Comparison of ENCODE assay signal across 10 cellular contexts in genomic region chr14:20331048-20331613, GRCh38. TPM values are rescaled to one million over a fixed set of nuclear protein-coding genes. Genes with fewer than 3 reads are reported as not detected.
DNase-seq lines count a peak whose midpoint lies in the region; ATAC-seq and TF ChIP-seq lines count a peak whose summit lies in the region.
"Had no signal": no experiment of that assay in that cellular context is flagged by ENCODE, and none has a peak within 500 bp of the region (broad histone marks: within the 10 kb centered on the region; RNA-seq: fewer than 3 reads in every experiment).

No MANE protein-coding gene starts in this region.

- H3K4me3 Mint-ChIP-seq in activated CD4-positive, alpha-beta T cell treated with anti-CD3 and anti-CD28 coated beads, Interleukin-2, amount 10 ng/mL, durations not matched to agents 24 days and 14 days = peak overlapping the region; percentile 54
- H3K4me3 Mint-ChIP-seq in progenitor cell of endocrine pancreas (ENCODE audit: low read depth) = peak overlapping the region; percentile 68

- no peak for ATAC-seq in HG02642 (IDR thresholded peaks at IDR 0.05; ENCODE audit: poor library complexity, unreplicated experiment)

- peaks cover 26% of the 10 kb centered on the region for H3K36me3 Mint-ChIP-seq in activated CD4-positive, alpha-beta T cell treated with anti-CD3 and anti-CD28 coated beads, Interleukin-2, amount 10 ng/mL, durations not matched to agents 24 days and 14 days (ENCODE audit: low read depth)
- H3K36me3 Mint-ChIP-seq in progenitor cell of endocrine pancreas (ENCODE audit: insufficient read depth) = peaks cover 3% of the 10 kb centered on the region

- no peak overlapping the region for H3K27ac ChIP-seq in ectodermal cell (ENCODE audit: insufficient read depth, low read depth, low read length, poor library complexity, severe bottlenecking)
- H3K27ac ChIP-seq: vagina had no signal

- H3K4me1 Mint-ChIP-seq in activated CD4-positive, alpha-beta T cell treated with anti-CD3 and anti-CD28 coated beads, Interleukin-2, amount 10 ng/mL, durations not matched to agents 24 days and 14 days = peaks cover 45% of the 10 kb centered on the region
- peaks cover 25% of the 10 kb centered on the region for H3K4me1 Mint-ChIP-seq in progenitor cell of endocrine pancreas (ENCODE audit: low read depth)

- peaks cover 5% of the 10 kb centered on the region for H3K36me3 ChIP-seq in ectodermal cell (ENCODE audit: control insufficient read depth, insufficient read depth, low read length)

- H3K9me3 ChIP-seq in ectodermal cell (ENCODE audit: control insufficient read depth, low read length) = no peaks in the 10 kb centered on the region
- H3K9me3 ChIP-seq: vagina had no signal

- H3K4me3 ChIP-seq in NB4 (ENCODE audit: low read depth, low read length) (peak overlapping the region; percentile 48), ectodermal cell (ENCODE audit: insufficient read depth, low read depth, low read length) (peak overlapping the region; percentile 17)

- TF ChIP-seq CTCF in NB4 (IDR thresholded peaks at IDR 0.05; ENCODE audit: low read depth, low read length) = no peak
- TF ChIP-seq CTCF in progenitor cell of endocrine pancreas (IDR thresholded peaks at IDR 0.05; ENCODE audit: unreplicated experiment) = no peak

- H3K27me3 ChIP-seq in ectodermal cell (ENCODE audit: control insufficient read depth, insufficient read depth, low read length, poor library complexity, severe bottlenecking) = no peaks in the 10 kb centered on the region
- H3K27me3 ChIP-seq: vagina had no signal

- H3K4me1 ChIP-seq in ectodermal cell (ENCODE audit: control insufficient read depth, insufficient read depth, low read length) = peaks cover 7% of the 10 kb centered on the region

- WGBS in ectodermal cell, 2 experiments = 60 to 80% methylated on average over 1 to 2 of the region's 2 CpGs

- DNase-seq in activated CD4-positive, alpha-beta T cell treated with anti-CD3 and anti-CD28 coated beads, Interleukin-2, amount 10 ng/mL, durations not matched to agents 24 days and 14 days = no peak
- DNase-seq in activated CD4-positive, alpha-beta T cell treated with anti-CD3 and anti-CD28 coated beads for 4 hours = no peak
- DNase-seq in NB4 (ENCODE audit: low read depth) (no peak), progenitor cell of endocrine pancreas (ENCODE audit: low spot score, unreplicated experiment) (no peak), DMS53 (lab: John Stamatoyannopoulos, UW) (no peak), NCI-H2227 treated with DMSO at 0.1 percent for 48 hours (lab: John Stamatoyannopoulos, UW) (no peak)
- DNase-seq: NCI-H1092 had no signal

- intact Hi-C loops in activated CD4-positive, alpha-beta T cell treated with anti-CD3 and anti-CD28 coated beads, Interleukin-2, amount 10 ng/mL, durations not matched to agents 24 days and 14 days (cut with micrococcal nuclease) = no loop called here

- H3K27ac Mint-ChIP-seq in activated CD4-positive, alpha-beta T cell treated with anti-CD3 and anti-CD28 coated beads, Interleukin-2, amount 10 ng/mL, durations not matched to agents 24 days and 14 days = peak overlapping the region; percentile 23
- H3K27ac Mint-ChIP-seq in progenitor cell of endocrine pancreas = peak overlapping the region; percentile 71

- H3K9me3 Mint-ChIP-seq in activated CD4-positive, alpha-beta T cell treated with anti-CD3 and anti-CD28 coated beads, Interleukin-2, amount 10 ng/mL, durations not matched to agents 24 days and 14 days = no peaks in the 10 kb centered on the region
- H3K9me3 Mint-ChIP-seq in progenitor cell of endocrine pancreas (ENCODE audit: low read depth) = no peaks in the 10 kb centered on the region

- no peaks in the 10 kb centered on the region for H3K27me3 Mint-ChIP-seq in activated CD4-positive, alpha-beta T cell treated with anti-CD3 and anti-CD28 coated beads, Interleukin-2, amount 10 ng/mL, durations not matched to agents 24 days and 14 days
- H3K27me3 Mint-ChIP-seq in progenitor cell of endocrine pancreas = no peaks in the 10 kb centered on the region

- TF ChIP-seq POLR2A in NB4 (IDR thresholded peaks at IDR 0.05; ENCODE audit: extremely low read depth, insufficient read length) = no peak

RNA-seq across cellular contexts. Expression of gene CCNB1IP1, which starts 1.9 kb away (rescaled TPM):
- 60.5 and 61.8 TPM in 2 replicates for total RNA-seq in activated CD4-positive, alpha-beta T cell treated with anti-CD3 and anti-CD28 coated beads, Interleukin-2, amount 10 ng/mL, durations not matched to agents 24 days and 14 days
- polyA plus RNA-seq in ectodermal cell (2013, experiment 1 of 4) = 173 TPM
- polyA plus RNA-seq in ectodermal cell (2013, experiment 2 of 4) = 196 TPM
- 167 TPM for polyA plus RNA-seq in ectodermal cell (2013, experiment 3 of 4)
- 179 TPM for polyA plus RNA-seq in ectodermal cell (2013, experiment 4 of 4)
- 112 and 122 TPM in 2 replicates for total RNA-seq in progenitor cell of endocrine pancreas

RNA-seq across cellular contexts. Expression of gene PARP2, which starts 12.3 kb away (rescaled TPM):
- total RNA-seq in activated CD4-positive, alpha-beta T cell treated with anti-CD3 and anti-CD28 coated beads, Interleukin-2, amount 10 ng/mL, durations not matched to agents 24 days and 14 days = 32.0 and 33.1 TPM in 2 replicates
- 62.9 TPM for polyA plus RNA-seq in ectodermal cell (2013, experiment 1 of 4)
- polyA plus RNA-seq in ectodermal cell (2013, experiment 2 of 4) = 49.8 TPM
- 49.3 TPM for polyA plus RNA-seq in ectodermal cell (2013, experiment 3 of 4)
- 54.1 TPM for polyA plus RNA-seq in ectodermal cell (2013, experiment 4 of 4)
- 32.2 and 35.6 TPM in 2 replicates for total RNA-seq in progenitor cell of endocrine pancreas

RNA-seq across cellular contexts. Expression of gene TTC5, which starts 25.4 kb away (rescaled TPM):
- 36.2 and 39.7 TPM in 2 replicates for total RNA-seq in activated CD4-positive, alpha-beta T cell treated with anti-CD3 and anti-CD28 coated beads, Interleukin-2, amount 10 ng/mL, durations not matched to agents 24 days and 14 days
- polyA plus RNA-seq in ectodermal cell (2013, experiment 1 of 4) = 17.6 TPM
- polyA plus RNA-seq in ectodermal cell (2013, experiment 2 of 4) = 20.4 TPM
- 12.5 TPM for polyA plus RNA-seq in ectodermal cell (2013, experiment 3 of 4)
- 13.5 TPM for polyA plus RNA-seq in ectodermal cell (2013, experiment 4 of 4)
- total RNA-seq in progenitor cell of endocrine pancreas = 29.4 and 30.0 TPM in 2 replicates
